Comparison of ENCODE assay signal across 11 cellular contexts in genomic region chr3:112634786-112635541, GRCh38. TPM values are rescaled to one million over a fixed set of nuclear protein-coding genes. Genes with fewer than 3 reads are reported as not detected.
DNase-seq lines count a peak whose midpoint lies in the region; ATAC-seq and TF ChIP-seq lines count a peak whose summit lies in the region.
"Had no signal": no experiment of that assay in that cellular context is flagged by ENCODE, and none has a peak within 500 bp of the region (broad histone marks: within the 10 kb centered on the region; RNA-seq: fewer than 3 reads in every experiment).

No MANE protein-coding gene starts in this region.

- no peak overlapping the region for H4K8ac ChIP-seq in neuronal stem cell (ENCODE audit: low read depth, low read length)

- H4K91ac ChIP-seq in neuronal stem cell (ENCODE audit: low read depth, low read length, poor library complexity) = no peak overlapping the region

- H2BK12ac ChIP-seq in neuronal stem cell (ENCODE audit: low read length) = no peak overlapping the region

- H3K14ac ChIP-seq in neuronal stem cell (ENCODE audit: low read length) = no peak overlapping the region

- no peaks in the 10 kb centered on the region for H3K79me1 ChIP-seq in neuronal stem cell (ENCODE audit: low read depth, low read length)

- no peaks in the 10 kb centered on the region for H3K27me3 ChIP-seq in spleen (replicated peaks in 1 of 7)
- H3K27me3 ChIP-seq in neuronal stem cell (ENCODE audit: control insufficient read depth in 3 of 3, insufficient read depth in 3 of 3, low read depth in 1 of 3, low read length in 3 of 3) = no peaks in the 10 kb centered on the region

- H2BK15ac ChIP-seq in neuronal stem cell (ENCODE audit: low read length) = no peak overlapping the region

- H2BK5ac ChIP-seq in neuronal stem cell (ENCODE audit: low read length) = no peak overlapping the region

- H2AK5ac ChIP-seq in neuronal stem cell (ENCODE audit: low read depth, low read length) = no peak overlapping the region

- no peak overlapping the region for H2AFZ ChIP-seq in neuronal stem cell (ENCODE audit: low read length)

- WGBS in spleen, 5 donors = 75 to 84% (median 81%) methylated on average over 4 of the region's 4 CpGs
- no CpG with 5 or more reads among the region's 4 CpGs for WGBS in neuronal stem cell (ENCODE audit: extremely low coverage in 2 of 2, insufficient read length in 2 of 2, insufficient replicate concordance in 1 of 2), 2 donors

- H3K9me3 ChIP-seq in spleen (no peaks in the 10 kb centered on the region), neuronal stem cell (replicated peaks in 1 of 2; ENCODE audit: control insufficient read depth in 2 of 2, insufficient read depth in 1 of 2, low read depth in 1 of 2, low read length in 2 of 2) (peaks cover 0 to 35% of the 10 kb centered on the region in 2 donors)

- no peak overlapping the region for H3K23ac ChIP-seq in neuronal stem cell (ENCODE audit: low read depth, low read length, poor library complexity)

- no peak overlapping the region for H2BK120ac ChIP-seq in neuronal stem cell (ENCODE audit: low read depth, low read length)

- DNase-seq in NCI-H1417 (lab: John Stamatoyannopoulos, UW) = peak; percentile 35 to 77 (median 51)
- no peak for DNase-seq in NCI-H1417 treated with DMSO at 0.1 percent for 48 hours (lab: John Stamatoyannopoulos, UW)
- peak; percentile 48 for DNase-seq in RPMI8226
- peak; percentile 33 for DNase-seq in fibroblast of villous mesenchyme (ENCODE audit: low read depth)
- no peak for DNase-seq in spleen
- DNase-seq in neuronal stem cell (ENCODE audit: low spot score) = no peak
- no peak for DNase-seq in kidney glomerular epithelial cell (lab: John Stamatoyannopoulos, UW)
- DNase-seq: activated T-cell treated with anti-CD3 and anti-CD28 coated beads, Interleukin-2, amount 50 U/mL, for 72 hours; T-helper 9 cell had no signal

- TF ChIP-seq CTCF in fibroblast of villous mesenchyme (IDR thresholded peaks at IDR 0.05; ENCODE audit: insufficient read depth, low read depth, low read length) = no peak
- no peak for TF ChIP-seq CTCF in spleen (IDR thresholded peaks at IDR 0.05 in 8 of 11, conservative IDR thresholded peaks at IDR 0.05 in 3 of 11)

- peak overlapping the region; percentile 76 for H3K4me3 ChIP-seq in fibroblast of villous mesenchyme (ENCODE audit: low read depth, low read length)
- no peak overlapping the region for H3K4me3 ChIP-seq in spleen
- no peak overlapping the region for H3K4me3 ChIP-seq in neuronal stem cell (ENCODE audit: low read length in 2 of 2)

- intact Hi-C loops in spleen (cut with DNase I; ENCODE audit: low total_unique reads) = no loop called here

- no peak overlapping the region for H3K18ac ChIP-seq in neuronal stem cell (ENCODE audit: low read length)

- H3K4me2 ChIP-seq in neuronal stem cell (ENCODE audit: insufficient read depth, low read length, poor library complexity, severe bottlenecking) = no peak overlapping the region

- H3K27ac ChIP-seq in spleen (peak overlapping the region in 6 of 8 donors; percentile 15 to 69 (median 48)), neuronal stem cell (replicated peaks; ENCODE audit: low read length) (no peak overlapping the region)
- H3K27ac ChIP-seq: 22Rv1 had no signal

- H3K9ac ChIP-seq in neuronal stem cell (ENCODE audit: low read depth, low read length, poor library complexity) = no peak overlapping the region

- ATAC-seq in HG03354 (IDR thresholded peaks at IDR 0.05; ENCODE audit: poor library complexity, severe bottlenecking, unreplicated experiment) = no peak

- H3K4ac ChIP-seq in neuronal stem cell (ENCODE audit: low read length) = no peak overlapping the region

- H3K36me3 ChIP-seq in spleen (no peaks in the 10 kb centered on the region), neuronal stem cell (replicated peaks in 1 of 2; ENCODE audit: control insufficient read depth in 2 of 2, insufficient read depth in 2 of 2, low read length in 2 of 2) (peaks cover 0 to 24% of the 10 kb centered on the region in 2 donors)

- H3K4me1 ChIP-seq in spleen (no peaks in the 10 kb centered on the region), neuronal stem cell (ENCODE audit: control insufficient read depth in 2 of 2, insufficient read depth in 1 of 2, low read depth in 1 of 2, low read length in 2 of 2) (peaks cover 11 to 16% of the 10 kb centered on the region in 2 donors)

- no peak for TF ChIP-seq POLR2A in spleen (IDR thresholded peaks at IDR 0.05)

RNA-seq across cellular contexts. Expression of gene CCDC80, which starts 6.0 kb away (rescaled TPM):
- 158 and 180 TPM in 2 replicates for total RNA-seq in fibroblast of villous mesenchyme
- total RNA-seq in spleen = 10 to 100 TPM; 10.7 to 99.9 (median 37.8) TPM
- 10 to 100 TPM in 1 of 3 donors, 1 to 10 TPM in 2; 5.2 to 17.1 (median 6.8) TPM for polyA plus RNA-seq in spleen
- polyA plus RNA-seq in neuronal stem cell (2013, experiment 1 of 2) = 10.8 TPM
- 10.7 TPM for polyA plus RNA-seq in neuronal stem cell (2013, experiment 2 of 2)
- total RNA-seq: activated T-cell treated with anti-CD3 and anti-CD28 coated beads, Interleukin-2, amount 50 U/mL, for 72 hours had no signal

Comparison
In these comparisons a context has a peak if more than half of its experiments do, and no peak if none do; other contexts are left out.
1. DNase-seq: peak in NCI-H1417 (3 of 3), RPMI8226 (single experiment) and fibroblast of villous mesenchyme (single experiment); none in NCI-H1417 treated with DMSO at 0.1 percent for 48 hours (single experiment), spleen (single experiment), neuronal stem cell (single experiment) and kidney glomerular epithelial cell (single experiment).